In the genomic region with DNA sequence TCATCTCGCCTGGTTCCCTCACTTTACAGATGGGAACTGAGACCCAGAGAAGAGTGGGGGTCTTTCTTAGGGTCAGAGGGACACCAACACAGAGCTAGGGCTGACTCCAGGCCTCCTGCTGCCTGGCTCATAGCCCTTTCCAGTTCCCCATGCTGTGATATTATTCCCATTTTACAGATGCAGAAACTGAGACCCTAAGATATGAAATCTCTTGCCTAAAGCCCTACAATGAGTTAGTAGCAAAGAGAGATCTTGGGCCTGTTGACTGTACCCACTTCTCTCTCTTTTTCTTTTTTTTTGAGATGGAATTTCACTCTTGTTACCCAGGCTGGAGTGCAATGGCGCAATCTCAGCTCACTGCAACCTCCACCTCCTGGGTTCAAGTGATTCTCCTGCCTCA, we compare ENCODE assay signal across 2 cellular contexts.
A peak's percentile ranks its signal among the peaks of the same experiment; 100 is the strongest.
TF ChIP-seq lines count a peak whose summit lies in the region.

No MANE protein-coding gene starts in this region.

TF ChIP-seq in K562, 482 proteins besides CTCF, POLR2A, EP300 and RAD21:
- no peak for TF ChIP-seq ZNF76 (CRISPR knock-in tag; IDR thresholded peaks at IDR 0.05; ENCODE audit: borderline replicate concordance)
- TF ChIP-seq ZNF644 (tag; IDR thresholded peaks at IDR 0.05; ENCODE audit: low read depth): no peak
- TF ChIP-seq ELF2 (CRISPR knock-in tag; IDR thresholded peaks at IDR 0.05): no peak
- TF ChIP-seq KDM1A (IDR thresholded peaks at IDR 0.05): peak in 1 of 2 experiments; percentile 76; a peak in 3 of 4 replicates
- peak; percentile 65 for TF ChIP-seq CEBPB (tag; IDR thresholded peaks at IDR 0.05)
- TF ChIP-seq BCOR (IDR thresholded peaks at IDR 0.05): peak; percentile 87
- TF ChIP-seq RBM25 (IDR thresholded peaks at IDR 0.05; ENCODE audit: low read depth, low read length, severe bottlenecking): peak; percentile 92
- no peak for TF ChIP-seq BMI1 (IDR thresholded peaks at IDR 0.05; ENCODE audit: low read length)
- TF ChIP-seq, protein P1, sequence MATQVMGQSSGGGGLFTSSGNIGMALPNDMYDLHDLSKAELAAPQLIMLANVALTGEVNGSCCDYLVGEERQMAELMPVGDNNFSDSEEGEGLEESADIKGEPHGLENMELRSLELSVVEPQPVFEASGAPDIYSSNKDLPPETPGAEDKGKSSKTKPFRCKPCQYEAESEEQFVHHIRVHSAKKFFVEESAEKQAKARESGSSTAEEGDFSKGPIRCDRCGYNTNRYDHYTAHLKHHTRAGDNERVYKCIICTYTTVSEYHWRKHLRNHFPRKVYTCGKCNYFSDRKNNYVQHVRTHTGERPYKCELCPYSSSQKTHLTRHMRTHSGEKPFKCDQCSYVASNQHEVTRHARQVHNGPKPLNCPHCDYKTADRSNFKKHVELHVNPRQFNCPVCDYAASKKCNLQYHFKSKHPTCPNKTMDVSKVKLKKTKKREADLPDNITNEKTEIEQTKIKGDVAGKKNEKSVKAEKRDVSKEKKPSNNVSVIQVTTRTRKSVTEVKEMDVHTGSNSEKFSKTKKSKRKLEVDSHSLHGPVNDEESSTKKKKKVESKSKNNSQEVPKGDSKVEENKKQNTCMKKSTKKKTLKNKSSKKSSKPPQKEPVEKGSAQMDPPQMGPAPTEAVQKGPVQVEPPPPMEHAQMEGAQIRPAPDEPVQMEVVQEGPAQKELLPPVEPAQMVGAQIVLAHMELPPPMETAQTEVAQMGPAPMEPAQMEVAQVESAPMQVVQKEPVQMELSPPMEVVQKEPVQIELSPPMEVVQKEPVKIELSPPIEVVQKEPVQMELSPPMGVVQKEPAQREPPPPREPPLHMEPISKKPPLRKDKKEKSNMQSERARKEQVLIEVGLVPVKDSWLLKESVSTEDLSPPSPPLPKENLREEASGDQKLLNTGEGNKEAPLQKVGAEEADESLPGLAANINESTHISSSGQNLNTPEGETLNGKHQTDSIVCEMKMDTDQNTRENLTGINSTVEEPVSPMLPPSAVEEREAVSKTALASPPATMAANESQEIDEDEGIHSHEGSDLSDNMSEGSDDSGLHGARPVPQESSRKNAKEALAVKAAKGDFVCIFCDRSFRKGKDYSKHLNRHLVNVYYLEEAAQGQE (CRISPR knock-in tag; IDR thresholded peaks at IDR 0.05; ENCODE audit: low read depth): no peak
- TF ChIP-seq, protein P2, sequence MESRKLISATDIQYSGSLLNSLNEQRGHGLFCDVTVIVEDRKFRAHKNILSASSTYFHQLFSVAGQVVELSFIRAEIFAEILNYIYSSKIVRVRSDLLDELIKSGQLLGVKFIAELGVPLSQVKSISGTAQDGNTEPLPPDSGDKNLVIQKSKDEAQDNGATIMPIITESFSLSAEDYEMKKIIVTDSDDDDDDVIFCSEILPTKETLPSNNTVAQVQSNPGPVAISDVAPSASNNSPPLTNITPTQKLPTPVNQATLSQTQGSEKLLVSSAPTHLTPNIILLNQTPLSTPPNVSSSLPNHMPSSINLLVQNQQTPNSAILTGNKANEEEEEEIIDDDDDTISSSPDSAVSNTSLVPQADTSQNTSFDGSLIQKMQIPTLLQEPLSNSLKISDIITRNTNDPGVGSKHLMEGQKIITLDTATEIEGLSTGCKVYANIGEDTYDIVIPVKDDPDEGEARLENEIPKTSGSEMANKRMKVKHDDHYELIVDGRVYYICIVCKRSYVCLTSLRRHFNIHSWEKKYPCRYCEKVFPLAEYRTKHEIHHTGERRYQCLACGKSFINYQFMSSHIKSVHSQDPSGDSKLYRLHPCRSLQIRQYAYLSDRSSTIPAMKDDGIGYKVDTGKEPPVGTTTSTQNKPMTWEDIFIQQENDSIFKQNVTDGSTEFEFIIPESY (CRISPR knock-in tag; IDR thresholded peaks at IDR 0.05): no peak
- TF ChIP-seq E2F3 (CRISPR knock-in tag; IDR thresholded peaks at IDR 0.05): no peak
- no peak for TF ChIP-seq ZBED1 (IDR thresholded peaks at IDR 0.05)
- TF ChIP-seq ADNP (tag; IDR thresholded peaks at IDR 0.05): peak; percentile 81
- TF ChIP-seq ZNF707 (CRISPR knock-in tag; conservative IDR thresholded peaks at IDR 0.05): no peak
- TF ChIP-seq, protein P3, sequence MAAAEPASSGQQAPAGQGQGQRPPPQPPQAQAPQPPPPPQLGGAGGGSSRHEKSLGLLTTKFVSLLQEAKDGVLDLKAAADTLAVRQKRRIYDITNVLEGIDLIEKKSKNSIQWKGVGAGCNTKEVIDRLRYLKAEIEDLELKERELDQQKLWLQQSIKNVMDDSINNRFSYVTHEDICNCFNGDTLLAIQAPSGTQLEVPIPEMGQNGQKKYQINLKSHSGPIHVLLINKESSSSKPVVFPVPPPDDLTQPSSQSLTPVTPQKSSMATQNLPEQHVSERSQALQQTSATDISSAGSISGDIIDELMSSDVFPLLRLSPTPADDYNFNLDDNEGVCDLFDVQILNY (CRISPR knock-in tag; IDR thresholded peaks at IDR 0.05): no peak
- TF ChIP-seq SMARCA5 (IDR thresholded peaks at IDR 0.05): peak; percentile 62; the same call in 1 of the 2 replicates
- no peak for TF ChIP-seq STAG1 (CRISPR knock-in tag; IDR thresholded peaks at IDR 0.05; ENCODE audit: borderline replicate concordance)
- no peak for TF ChIP-seq SMAD4 (CRISPR knock-in tag; conservative IDR thresholded peaks at IDR 0.05)
- TF ChIP-seq ZNF830 (CRISPR knock-in tag; IDR thresholded peaks at IDR 0.05): no peak
- no peak for TF ChIP-seq PPARD (CRISPR knock-in tag; IDR thresholded peaks at IDR 0.05)
- no peak for TF ChIP-seq NEUROD1 (IDR thresholded peaks at IDR 0.05; ENCODE audit: borderline replicate concordance, low read depth, low read length, partially characterized antibody)
- TF ChIP-seq MIER1 (IDR thresholded peaks at IDR 0.05; ENCODE audit: low read depth): no peak
- TF ChIP-seq COPS2 (conservative IDR thresholded peaks at IDR 0.05): no peak

TF ChIP-seq in SK-N-SH treated with all-trans-retinoic acid at 6 μM for 48 hours, 23 proteins besides CTCF, POLR2A, EP300 and RAD21:
- TF ChIP-seq, protein P4, sequence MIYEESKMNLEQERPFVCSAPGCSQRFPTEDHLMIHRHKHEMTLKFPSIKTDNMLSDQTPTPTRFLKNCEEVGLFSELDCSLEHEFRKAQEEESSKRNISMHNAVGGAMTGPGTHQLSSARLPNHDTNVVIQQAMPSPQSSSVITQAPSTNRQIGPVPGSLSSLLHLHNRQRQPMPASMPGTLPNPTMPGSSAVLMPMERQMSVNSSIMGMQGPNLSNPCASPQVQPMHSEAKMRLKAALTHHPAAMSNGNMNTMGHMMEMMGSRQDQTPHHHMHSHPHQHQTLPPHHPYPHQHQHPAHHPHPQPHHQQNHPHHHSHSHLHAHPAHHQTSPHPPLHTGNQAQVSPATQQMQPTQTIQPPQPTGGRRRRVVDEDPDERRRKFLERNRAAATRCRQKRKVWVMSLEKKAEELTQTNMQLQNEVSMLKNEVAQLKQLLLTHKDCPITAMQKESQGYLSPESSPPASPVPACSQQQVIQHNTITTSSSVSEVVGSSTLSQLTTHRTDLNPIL (CRISPR knock-in tag; IDR thresholded peaks at IDR 0.05; ENCODE audit: low read depth): no peak
- TF ChIP-seq ISL1 (CRISPR knock-in tag; IDR thresholded peaks at IDR 0.05) (no peak), ESRRG (CRISPR knock-in tag; IDR thresholded peaks at IDR 0.05) (no peak), GLIS3 (CRISPR knock-in tag; IDR thresholded peaks at IDR 0.05) (no peak), ZFP3 (CRISPR knock-in tag; IDR thresholded peaks at IDR 0.05) (no peak), BACH2 (CRISPR knock-in tag; IDR thresholded peaks at IDR 0.05; ENCODE audit: borderline replicate concordance) (no peak), ZC3H10 (CRISPR knock-in tag; IDR thresholded peaks at IDR 0.05) (no peak), ZNF70 (CRISPR knock-in tag; IDR thresholded peaks at IDR 0.05) (no peak), ZFP30 (CRISPR knock-in tag; IDR thresholded peaks at IDR 0.05) (no peak), RARB (CRISPR knock-in tag; IDR thresholded peaks at IDR 0.05) (no peak), TOX (CRISPR knock-in tag; IDR thresholded peaks at IDR 0.05; ENCODE audit: borderline replicate concordance) (no peak), ZNF565 (CRISPR knock-in tag; conservative IDR thresholded peaks at IDR 0.05; ENCODE audit: low read depth) (no peak), OSR1 (CRISPR knock-in tag; IDR thresholded peaks at IDR 0.05) (no peak), ZNF8 (CRISPR knock-in tag; IDR thresholded peaks at IDR 0.05) (no peak), PPARA (CRISPR knock-in tag; IDR thresholded peaks at IDR 0.05; ENCODE audit: borderline replicate concordance) (no peak), ARNTL (CRISPR knock-in tag; IDR thresholded peaks at IDR 0.05; ENCODE audit: borderline replicate concordance, low read depth) (no peak)
- TF ChIP-seq, protein P5, sequence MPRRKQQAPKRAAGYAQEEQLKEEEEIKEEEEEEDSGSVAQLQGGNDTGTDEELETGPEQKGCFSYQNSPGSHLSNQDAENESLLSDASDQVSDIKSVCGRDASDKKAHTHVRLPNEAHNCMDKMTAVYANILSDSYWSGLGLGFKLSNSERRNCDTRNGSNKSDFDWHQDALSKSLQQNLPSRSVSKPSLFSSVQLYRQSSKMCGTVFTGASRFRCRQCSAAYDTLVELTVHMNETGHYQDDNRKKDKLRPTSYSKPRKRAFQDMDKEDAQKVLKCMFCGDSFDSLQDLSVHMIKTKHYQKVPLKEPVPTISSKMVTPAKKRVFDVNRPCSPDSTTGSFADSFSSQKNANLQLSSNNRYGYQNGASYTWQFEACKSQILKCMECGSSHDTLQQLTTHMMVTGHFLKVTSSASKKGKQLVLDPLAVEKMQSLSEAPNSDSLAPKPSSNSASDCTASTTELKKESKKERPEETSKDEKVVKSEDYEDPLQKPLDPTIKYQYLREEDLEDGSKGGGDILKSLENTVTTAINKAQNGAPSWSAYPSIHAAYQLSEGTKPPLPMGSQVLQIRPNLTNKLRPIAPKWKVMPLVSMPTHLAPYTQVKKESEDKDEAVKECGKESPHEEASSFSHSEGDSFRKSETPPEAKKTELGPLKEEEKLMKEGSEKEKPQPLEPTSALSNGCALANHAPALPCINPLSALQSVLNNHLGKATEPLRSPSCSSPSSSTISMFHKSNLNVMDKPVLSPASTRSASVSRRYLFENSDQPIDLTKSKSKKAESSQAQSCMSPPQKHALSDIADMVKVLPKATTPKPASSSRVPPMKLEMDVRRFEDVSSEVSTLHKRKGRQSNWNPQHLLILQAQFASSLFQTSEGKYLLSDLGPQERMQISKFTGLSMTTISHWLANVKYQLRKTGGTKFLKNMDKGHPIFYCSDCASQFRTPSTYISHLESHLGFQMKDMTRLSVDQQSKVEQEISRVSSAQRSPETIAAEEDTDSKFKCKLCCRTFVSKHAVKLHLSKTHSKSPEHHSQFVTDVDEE (CRISPR knock-in tag; IDR thresholded peaks at IDR 0.05): no peak
- TF ChIP-seq, protein P6, sequence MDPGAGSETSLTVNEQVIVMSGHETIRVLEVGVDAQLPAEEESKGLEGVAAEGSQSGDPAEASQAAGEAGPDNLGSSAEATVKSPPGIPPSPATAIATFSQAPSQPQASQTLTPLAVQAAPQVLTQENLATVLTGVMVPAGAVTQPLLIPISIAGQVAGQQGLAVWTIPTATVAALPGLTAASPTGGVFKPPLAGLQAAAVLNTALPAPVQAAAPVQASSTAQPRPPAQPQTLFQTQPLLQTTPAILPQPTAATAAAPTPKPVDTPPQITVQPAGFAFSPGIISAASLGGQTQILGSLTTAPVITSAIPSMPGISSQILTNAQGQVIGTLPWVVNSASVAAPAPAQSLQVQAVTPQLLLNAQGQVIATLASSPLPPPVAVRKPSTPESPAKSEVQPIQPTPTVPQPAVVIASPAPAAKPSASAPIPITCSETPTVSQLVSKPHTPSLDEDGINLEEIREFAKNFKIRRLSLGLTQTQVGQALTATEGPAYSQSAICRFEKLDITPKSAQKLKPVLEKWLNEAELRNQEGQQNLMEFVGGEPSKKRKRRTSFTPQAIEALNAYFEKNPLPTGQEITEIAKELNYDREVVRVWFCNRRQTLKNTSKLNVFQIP (CRISPR knock-in tag; IDR thresholded peaks at IDR 0.05; ENCODE audit: borderline replicate concordance, low read depth): no peak
- TF ChIP-seq, protein P7, sequence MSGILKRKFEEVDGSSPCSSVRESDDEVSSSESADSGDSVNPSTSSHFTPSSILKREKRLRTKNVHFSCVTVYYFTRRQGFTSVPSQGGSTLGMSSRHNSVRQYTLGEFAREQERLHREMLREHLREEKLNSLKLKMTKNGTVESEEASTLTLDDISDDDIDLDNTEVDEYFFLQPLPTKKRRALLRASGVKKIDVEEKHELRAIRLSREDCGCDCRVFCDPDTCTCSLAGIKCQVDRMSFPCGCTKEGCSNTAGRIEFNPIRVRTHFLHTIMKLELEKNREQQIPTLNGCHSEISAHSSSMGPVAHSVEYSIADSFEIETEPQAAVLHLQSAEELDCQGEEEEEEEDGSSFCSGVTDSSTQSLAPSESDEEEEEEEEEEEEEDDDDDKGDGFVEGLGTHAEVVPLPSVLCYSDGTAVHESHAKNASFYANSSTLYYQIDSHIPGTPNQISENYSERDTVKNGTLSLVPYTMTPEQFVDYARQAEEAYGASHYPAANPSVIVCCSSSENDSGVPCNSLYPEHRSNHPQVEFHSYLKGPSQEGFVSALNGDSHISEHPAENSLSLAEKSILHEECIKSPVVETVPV (CRISPR knock-in tag; IDR thresholded peaks at IDR 0.05): no peak
TF ChIP-seq in SK-N-SH treated with all-trans-retinoic acid at 6 μM for 48 hours: peak in this region for 0.
